ENCODE assay signal across 8 cellular contexts in the genomic region with DNA sequence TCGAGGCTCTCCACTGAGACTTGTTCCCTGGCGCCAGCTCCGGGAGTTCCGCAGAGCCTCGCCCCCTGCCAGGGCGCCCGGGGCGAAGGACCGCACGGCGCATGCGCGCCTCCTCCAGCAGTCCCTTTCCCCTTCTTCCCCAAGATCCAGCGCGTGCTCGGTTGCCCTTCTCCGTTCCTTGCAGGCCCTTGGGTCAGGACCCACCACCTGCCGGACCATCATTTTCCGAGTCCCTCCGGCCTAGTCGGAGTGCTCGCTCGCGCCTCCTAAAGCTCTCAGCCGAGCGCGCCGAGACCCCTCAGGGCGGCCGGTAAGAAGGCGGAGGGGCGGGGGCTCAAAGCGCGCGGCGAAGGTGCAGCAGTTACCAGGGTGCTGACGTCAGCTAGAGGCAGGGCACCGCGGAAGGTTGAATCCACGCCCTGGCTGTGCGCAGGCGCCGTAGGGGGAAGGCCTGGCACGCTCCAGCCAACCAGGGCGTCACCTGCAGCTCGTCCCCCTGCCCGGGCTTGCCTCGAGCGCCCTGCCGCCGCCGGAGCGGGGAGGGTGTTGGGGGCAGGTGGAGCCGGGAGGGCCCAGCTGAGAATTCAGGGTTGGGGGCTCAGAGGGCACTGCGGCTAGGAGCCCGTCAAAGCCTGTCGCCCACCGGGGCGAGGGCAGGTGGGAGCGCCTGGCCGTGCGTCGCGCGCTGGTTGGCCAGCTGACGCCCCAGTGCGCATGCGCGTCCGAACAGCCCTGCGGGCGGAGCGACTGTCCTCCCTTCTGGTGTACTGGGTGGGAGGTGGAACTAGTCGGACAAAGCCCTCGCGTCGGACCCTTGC. TPM values are rescaled to one million over a fixed set of nuclear protein-coding genes. Genes with fewer than 3 reads are reported as not detected.
DNase-seq lines count a peak whose midpoint lies in the region; ATAC-seq and FAIRE-seq lines count a peak whose summit lies in the region.

A gene with protein sequence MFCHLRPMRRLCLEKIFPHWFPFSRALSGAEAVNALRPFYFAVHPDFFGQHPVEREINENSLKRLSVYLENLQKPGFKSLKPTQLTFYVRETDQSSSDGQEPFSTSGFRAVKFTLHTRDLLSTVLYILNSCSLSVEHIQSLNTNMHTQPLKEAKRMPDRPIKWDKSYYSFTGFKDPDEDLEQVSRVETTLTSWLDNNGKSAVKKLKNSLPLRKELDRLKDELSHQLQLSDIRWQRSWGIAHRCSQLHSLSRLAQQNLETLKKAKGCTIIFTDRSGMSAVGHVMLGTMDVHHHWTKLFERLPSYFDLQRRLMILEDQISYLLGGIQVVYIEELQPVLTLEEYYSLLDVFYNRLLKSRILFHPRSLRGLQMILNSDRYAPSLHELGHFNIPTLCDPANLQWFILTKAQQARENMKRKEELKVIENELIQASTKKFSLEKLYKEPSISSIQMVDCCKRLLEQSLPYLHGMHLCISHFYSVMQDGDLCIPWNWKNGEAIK (plus strand): TSS at position 757 of the 818 bp plus-strand sequence. CDS start 16,017 bp downstream, outside the sequence.

- H3K4me1 ChIP-seq in endocrine pancreas (ENCODE audit: control insufficient read depth, insufficient read depth, low read length), result peaks cover 7% of the 10 kb centered on the region

- CTCF ChIA-PET in activated CD8-positive, alpha-beta memory T cell treated with anti-CD3 and anti-CD28 coated beads, Interleukin-2, amount 10 ng/mL, durations not matched to agents 7 days and 5 days (lab: Charles Lee), result interaction anchor here (0.7 to 1.5 kb wide), 5 partner anchors 9 to 173 kb away, joined by 3 to 5 read pairs (median 4); partner anchors contain the start of gene ZNF445

- peak; percentile 84 for ATAC-seq in GM21367 (IDR thresholded peaks at IDR 0.05; ENCODE audit: unreplicated experiment)
- ATAC-seq in activated CD8-positive, alpha-beta memory T cell treated with anti-CD3 and anti-CD28 coated beads, Interleukin-2, amount 10 ng/mL, durations not matched to agents 7 days and 5 days, result peak; percentile 96

- peak within 1 kb of the TSS; percentile 99 for H3K4me3 Mint-ChIP-seq in activated CD8-positive, alpha-beta memory T cell treated with anti-CD3 and anti-CD28 coated beads, Interleukin-2, amount 10 ng/mL, durations not matched to agents 7 days and 5 days

- H3K9me3 Mint-ChIP-seq in activated CD8-positive, alpha-beta memory T cell treated with anti-CD3 and anti-CD28 coated beads, Interleukin-2, amount 10 ng/mL, durations not matched to agents 7 days and 5 days (ENCODE audit: low read depth), result no peaks in the 10 kb centered on the region

- DNase-seq in COR-L47 (lab: John Stamatoyannopoulos, UW), result peak; percentile 88
- DNase-seq in HTR-8/SVneo (ENCODE audit: insufficient read length, low spot score), result peak; percentile 97
- peak; percentile 95 for DNase-seq in NOMO-1 treated with dmso at 0.1 percent for 144 hours (lab: John Stamatoyannopoulos, UW; ENCODE audit: unreplicated experiment)
- peak; percentile 99 for DNase-seq in activated CD8-positive, alpha-beta memory T cell treated with anti-CD3 and anti-CD28 coated beads, Interleukin-2, amount 10 ng/mL, durations not matched to agents 7 days and 5 days
- DNase-seq in mesenteric fat pad (ENCODE audit: low spot score), result peak; percentile 99
- peak; percentile 96 for DNase-seq in stimulated activated CD8-positive, alpha-beta memory T cell treated with anti-CD3 and anti-CD28 coated beads, Interleukin-15, amount 100 ng/mL, for 24 hours (ENCODE audit: low read depth)

- H3K4me3 ChIP-seq in endocrine pancreas (ENCODE audit: control insufficient read depth, insufficient read depth, low read length), result peak within 1 kb of the TSS; percentile 97

- H3K9me3 ChIP-seq in endocrine pancreas (ENCODE audit: control insufficient read depth, low read length), result no peaks in the 10 kb centered on the region

- peak within 1 kb of the TSS; percentile 99 for H3K27ac Mint-ChIP-seq in activated CD8-positive, alpha-beta memory T cell treated with anti-CD3 and anti-CD28 coated beads, Interleukin-2, amount 10 ng/mL, durations not matched to agents 7 days and 5 days

- peaks cover 22% of the 10 kb centered on the region for H3K4me1 Mint-ChIP-seq in activated CD8-positive, alpha-beta memory T cell treated with anti-CD3 and anti-CD28 coated beads, Interleukin-2, amount 10 ng/mL, durations not matched to agents 7 days and 5 days

- FAIRE-seq in HTR-8/SVneo (lab: Jason Lieb, UNC), result peak; percentile 95

- no peaks in the 10 kb centered on the region for H3K36me3 ChIP-seq in endocrine pancreas (ENCODE audit: control insufficient read depth, insufficient read depth, low read length)

- H3K36me3 Mint-ChIP-seq in activated CD8-positive, alpha-beta memory T cell treated with anti-CD3 and anti-CD28 coated beads, Interleukin-2, amount 10 ng/mL, durations not matched to agents 7 days and 5 days, result peaks cover 11% of the 10 kb centered on the region

- peak within 1 kb of the TSS; percentile 89 for H3K9ac ChIP-seq in endocrine pancreas (ENCODE audit: control insufficient read depth, insufficient read depth, low read length)

- H3K27me3 Mint-ChIP-seq in activated CD8-positive, alpha-beta memory T cell treated with anti-CD3 and anti-CD28 coated beads, Interleukin-2, amount 10 ng/mL, durations not matched to agents 7 days and 5 days, result peaks cover 5% of the 10 kb centered on the region

- no peaks in the 10 kb centered on the region for H3K27me3 ChIP-seq in endocrine pancreas (ENCODE audit: control insufficient read depth, insufficient read depth, low read length)

RNA-seq across cellular contexts. Expression of the gene that starts here (rescaled TPM):
- total RNA-seq in activated CD8-positive, alpha-beta memory T cell treated with anti-CD3 and anti-CD28 coated beads, Interleukin-2, amount 10 ng/mL, durations not matched to agents 7 days and 5 days, result 10 to 100 TPM; 13.7 to 16.2 TPM
- total RNA-seq in mesenteric fat pad, result 19.9 TPM

Comparison
In these comparisons a context has a peak if more than half of its experiments do, and no peak if none do; other contexts are left out.
1. Peak in every context shown above with its lines: DNase-seq, ATAC-seq and H3K4me3 ChIP-seq.